Comparison of ENCODE assay signal across 11 cellular contexts in genomic region chr3:10419637-10420232, GRCh38.
DNase-seq lines count a peak whose midpoint lies in the region; FAIRE-seq and TF ChIP-seq lines count a peak whose summit lies in the region.
"Had no signal": no experiment of that assay in that cellular context is flagged by ENCODE, and none has a peak within 500 bp of the region (broad histone marks: within the 10 kb centered on the region; RNA-seq: fewer than 3 reads in every experiment).

No MANE protein-coding gene starts in this region.

- H3K27ac Mint-ChIP-seq in CD4-positive, alpha-beta memory T cell: no peak overlapping the region
- no peak overlapping the region for H3K27ac Mint-ChIP-seq in activated naive CD4-positive, alpha-beta T cell treated with anti-CD3 and anti-CD28 coated beads for 36 hours
- H3K27ac Mint-ChIP-seq: natural killer cell treated with Interleukin-12 subunit alpha and Interleukin-12 subunit beta and Interleukin-15 and Interleukin-18, amount 100 ng/mL, for 72 hours had no signal

- H3K9me3 Mint-ChIP-seq in CD4-positive, alpha-beta memory T cell: no peaks in the 10 kb centered on the region
- H3K9me3 Mint-ChIP-seq in activated naive CD4-positive, alpha-beta T cell treated with anti-CD3 and anti-CD28 coated beads for 36 hours: no peaks in the 10 kb centered on the region
- H3K9me3 Mint-ChIP-seq: natural killer cell treated with Interleukin-12 subunit alpha and Interleukin-12 subunit beta and Interleukin-15 and Interleukin-18, amount 100 ng/mL, for 72 hours had no signal

- H3K36me3 Mint-ChIP-seq in CD4-positive, alpha-beta memory T cell: no peaks in the 10 kb centered on the region
- H3K36me3 Mint-ChIP-seq in activated naive CD4-positive, alpha-beta T cell treated with anti-CD3 and anti-CD28 coated beads for 36 hours (ENCODE audit: low read depth): no peaks in the 10 kb centered on the region
- H3K36me3 Mint-ChIP-seq: natural killer cell treated with Interleukin-12 subunit alpha and Interleukin-12 subunit beta and Interleukin-15 and Interleukin-18, amount 100 ng/mL, for 72 hours had no signal

- FAIRE-seq in GM12892 (lab: Jason Lieb, UNC): no peak

- 44 to 62% (median 58%) methylated on average over 9 to 11 of the region's 11 CpGs for WGBS in spleen, 5 donors

- intact Hi-C loops in CD4-positive, alpha-beta memory T cell (cut with micrococcal nuclease): no loop called here
- intact Hi-C loops in activated naive CD4-positive, alpha-beta T cell treated with anti-CD3 and anti-CD28 coated beads for 36 hours (cut with micrococcal nuclease): loop anchor here (5.0 kb wide), 1 partner anchor 283 kb away; no protein-coding TSS in a partner anchor
- intact Hi-C loops in spleen (cut with DNase I; ENCODE audit: low total_unique reads): no loop called here
- intact Hi-C loops in breast epithelium (cut with DNase I; ENCODE audit: low total_unique reads): no loop called here

- peaks cover 4 to 10% (median 6%) of the 10 kb centered on the region in 4 donors for H3K4me1 Mint-ChIP-seq in CD4-positive, alpha-beta memory T cell
- peaks cover 8% of the 10 kb centered on the region for H3K4me1 Mint-ChIP-seq in activated naive CD4-positive, alpha-beta T cell treated with anti-CD3 and anti-CD28 coated beads for 36 hours (ENCODE audit: low read depth)

- peaks cover 1 to 4% of the 10 kb centered on the region in 2 donors for H3K27me3 Mint-ChIP-seq in CD4-positive, alpha-beta memory T cell
- peaks cover 6% of the 10 kb centered on the region for H3K27me3 Mint-ChIP-seq in activated naive CD4-positive, alpha-beta T cell treated with anti-CD3 and anti-CD28 coated beads for 36 hours (ENCODE audit: low read depth)

- peaks cover 14% of the 10 kb centered on the region for H3K4me1 ChIP-seq in CD4-positive, alpha-beta memory T cell (ENCODE audit: insufficient read depth, low read length)
- H3K4me1 ChIP-seq in spleen (peaks cover 0 to 18% (median 0%) of the 10 kb centered on the region in 6 donors), breast epithelium (no peaks in the 10 kb centered on the region)

- no peak overlapping the region for H3K4me3 Mint-ChIP-seq in CD4-positive, alpha-beta memory T cell
- no peak overlapping the region for H3K4me3 Mint-ChIP-seq in activated naive CD4-positive, alpha-beta T cell treated with anti-CD3 and anti-CD28 coated beads for 36 hours
- H3K4me3 Mint-ChIP-seq: natural killer cell treated with Interleukin-12 subunit alpha and Interleukin-12 subunit beta and Interleukin-15 and Interleukin-18, amount 100 ng/mL, for 72 hours had no signal

- no peak for TF ChIP-seq POLR2A in spleen (IDR thresholded peaks at IDR 0.05)
- TF ChIP-seq POLR2A in breast epithelium (IDR thresholded peaks at IDR 0.05): no peak
- no peak for TF ChIP-seq POLR2A in GM12892 (IDR thresholded peaks at IDR 0.05; ENCODE audit: low read depth, low read length)

- peak; percentile 7 to 52 (median 24) for DNase-seq in CD4-positive, alpha-beta memory T cell
- peak; percentile 16 for DNase-seq in T-helper 22 cell (ENCODE audit: low read depth)
- peak; percentile 68 for DNase-seq in activated naive CD4-positive, alpha-beta T cell treated with anti-CD3 and anti-CD28 coated beads for 36 hours
- DNase-seq in spleen: peak; percentile 89
- DNase-seq in RPMI8226: no peak
- no peak for DNase-seq in amniotic stem cell (lab: John Stamatoyannopoulos, UW)
- no peak for DNase-seq in breast epithelium (ENCODE audit: low spot score in 2 of 2)
- no peak for DNase-seq in GM12892 (ENCODE audit: insufficient read length)
- DNase-seq: AML-193, NCI-H1048 had no signal

- H3K27ac ChIP-seq in CD4-positive, alpha-beta memory T cell (ENCODE audit: low read depth, low read length): no peak overlapping the region
- no peak overlapping the region for H3K27ac ChIP-seq in spleen
- no peak overlapping the region for H3K27ac ChIP-seq in breast epithelium

- no peaks in the 10 kb centered on the region for H3K9me3 ChIP-seq in CD4-positive, alpha-beta memory T cell (ENCODE audit: control insufficient read depth in 1 of 2, low read length in 2 of 2)
- H3K9me3 ChIP-seq in spleen (no peaks in the 10 kb centered on the region), breast epithelium (no peaks in the 10 kb centered on the region)

- no peak overlapping the region for H3K4me3 ChIP-seq in CD4-positive, alpha-beta memory T cell (ENCODE audit: low read length in 2 of 2)
- H3K4me3 ChIP-seq in spleen: no peak overlapping the region
- no peak overlapping the region for H3K4me3 ChIP-seq in breast epithelium

- POLR2A ChIA-PET in CD4-positive, alpha-beta memory T cell (lab: Charles Lee; ENCODE audit: partially characterized antibody): interaction anchor here (0.6 to 0.8 kb wide), 2 partner anchors 17 to 255 kb away, joined by 3 read pairs; no protein-coding TSS in a partner anchor

- TF ChIP-seq CTCF in spleen (IDR thresholded peaks at IDR 0.05 in 8 of 11, conservative IDR thresholded peaks at IDR 0.05 in 3 of 11) (no peak), breast epithelium (IDR thresholded peaks at IDR 0.05) (no peak)

- no peaks in the 10 kb centered on the region for H3K27me3 ChIP-seq in CD4-positive, alpha-beta memory T cell (ENCODE audit: insufficient read depth, low read length)
- H3K27me3 ChIP-seq in spleen (replicated peaks in 1 of 7): peaks cover 0 to 9% (median 0%) of the 10 kb centered on the region in 7 donors
- peaks cover 0 to 11% of the 10 kb centered on the region in 2 donors for H3K27me3 ChIP-seq in breast epithelium

- CTCF ChIA-PET in CD4-positive, alpha-beta memory T cell (lab: Charles Lee; ENCODE audit: partially characterized antibody): interaction anchor here (1.1 to 1.7 kb wide), 2 partner anchors 14 to 319 kb away, joined by 3 to 4 read pairs; no protein-coding TSS in a partner anchor
- CTCF ChIA-PET in activated naive CD4-positive, alpha-beta T cell treated with anti-CD3 and anti-CD28 coated beads for 36 hours (lab: Charles Lee): interaction anchor here (2.1 kb wide), 1 partner anchor 318 kb away, joined by 9 read pairs; no protein-coding TSS in a partner anchor

- H3K36me3 ChIP-seq in CD4-positive, alpha-beta memory T cell (ENCODE audit: insufficient read depth, low read length): no peaks in the 10 kb centered on the region
- H3K36me3 ChIP-seq in spleen (no peaks in the 10 kb centered on the region), breast epithelium (no peaks in the 10 kb centered on the region)

Comparison
In these comparisons a context has a peak if more than half of its experiments do, and no peak if none do; other contexts are left out.
1. DNase-seq: peak in CD4-positive, alpha-beta memory T cell (5 of 5), T-helper 22 cell (single experiment), activated naive CD4-positive, alpha-beta T cell treated with anti-CD3 and anti-CD28 coated beads for 36 hours (single experiment) and spleen (single experiment); none in RPMI8226 (single experiment), amniotic stem cell (single experiment), breast epithelium (0 of 2) and GM12892 (single experiment).